1 cellular context compared by ENCODE assay signal in the genomic region with DNA sequence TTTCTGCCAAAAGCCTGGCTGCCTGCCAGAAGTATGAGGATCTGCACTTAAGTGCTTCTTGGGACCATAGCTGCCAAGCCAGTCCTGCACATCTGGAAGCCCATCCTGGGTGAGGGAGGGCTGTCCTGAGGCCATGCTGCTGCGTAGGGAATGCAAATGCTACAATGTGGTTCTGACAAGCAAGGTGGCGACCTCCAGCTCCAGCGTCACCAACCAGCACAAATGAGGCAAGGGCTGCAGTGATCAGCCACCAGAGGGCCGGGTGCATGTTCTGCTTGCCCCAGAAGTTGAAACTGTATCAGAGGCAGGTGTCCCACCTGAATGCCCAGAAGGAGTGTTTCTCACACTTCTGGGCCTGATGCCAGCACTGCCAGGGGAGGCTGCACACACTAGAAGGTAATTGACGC.
TF ChIP-seq lines count a peak whose summit lies in the region.

No MANE protein-coding gene starts in this region.

TF ChIP-seq in K562, 482 proteins besides CTCF, POLR2A, EP300 and RAD21 (continued from another document):
- TF ChIP-seq CREM (IDR thresholded peaks at IDR 0.05; ENCODE audit: low read depth) (peak; percentile 71), MYC (IDR thresholded peaks at IDR 0.05; ENCODE audit: low read depth, low read length) (no peak), MYC (CRISPR knock-in tag; IDR thresholded peaks at IDR 0.05; ENCODE audit: borderline replicate concordance, low read depth) (no peak), NRF1 (conservative IDR thresholded peaks at IDR 0.05 in 1 of 2, IDR thresholded peaks at IDR 0.05 in 1 of 2) (0 out of 4 replicates have a peak, but pooled peaks of 1 of the 2 experiments have one; percentile 36), GATAD2A (IDR thresholded peaks at IDR 0.05) (no peak), MXI1 (IDR thresholded peaks at IDR 0.05; ENCODE audit: low read depth, low read length) (no peak), ZNF146 (CRISPR knock-in tag; IDR thresholded peaks at IDR 0.05; ENCODE audit: unreplicated experiment) (no peak), GATA2 (CRISPR knock-in tag; IDR thresholded peaks at IDR 0.05) (no peak), XRCC4 (IDR thresholded peaks at IDR 0.05; ENCODE audit: extremely low read depth, insufficient read depth, insufficient read length) (no peak), HDAC8 (tag; IDR thresholded peaks at IDR 0.05) (no peak), KAT7 (CRISPR knock-in tag; IDR thresholded peaks at IDR 0.05; ENCODE audit: borderline replicate concordance) (no peak), KLF6 (CRISPR knock-in tag; IDR thresholded peaks at IDR 0.05; ENCODE audit: borderline replicate concordance) (no peak), SMC3 (conservative IDR thresholded peaks at IDR 0.05; ENCODE audit: insufficient read depth, low read depth, low read length) (peak; percentile 49; the same call in 1 of the 2 replicates), NONO (IDR thresholded peaks at IDR 0.05; ENCODE audit: low read depth in 2 of 2, low read length in 1 of 2) (no peak), CEBPB (tag; IDR thresholded peaks at IDR 0.05) (no peak), BRD4 (IDR thresholded peaks at IDR 0.05) (no peak), POLR3G (IDR thresholded peaks at IDR 0.05; ENCODE audit: extremely low read depth, insufficient read length, insufficient replicate concordance) (no peak)
- TF ChIP-seq, protein P1, sequence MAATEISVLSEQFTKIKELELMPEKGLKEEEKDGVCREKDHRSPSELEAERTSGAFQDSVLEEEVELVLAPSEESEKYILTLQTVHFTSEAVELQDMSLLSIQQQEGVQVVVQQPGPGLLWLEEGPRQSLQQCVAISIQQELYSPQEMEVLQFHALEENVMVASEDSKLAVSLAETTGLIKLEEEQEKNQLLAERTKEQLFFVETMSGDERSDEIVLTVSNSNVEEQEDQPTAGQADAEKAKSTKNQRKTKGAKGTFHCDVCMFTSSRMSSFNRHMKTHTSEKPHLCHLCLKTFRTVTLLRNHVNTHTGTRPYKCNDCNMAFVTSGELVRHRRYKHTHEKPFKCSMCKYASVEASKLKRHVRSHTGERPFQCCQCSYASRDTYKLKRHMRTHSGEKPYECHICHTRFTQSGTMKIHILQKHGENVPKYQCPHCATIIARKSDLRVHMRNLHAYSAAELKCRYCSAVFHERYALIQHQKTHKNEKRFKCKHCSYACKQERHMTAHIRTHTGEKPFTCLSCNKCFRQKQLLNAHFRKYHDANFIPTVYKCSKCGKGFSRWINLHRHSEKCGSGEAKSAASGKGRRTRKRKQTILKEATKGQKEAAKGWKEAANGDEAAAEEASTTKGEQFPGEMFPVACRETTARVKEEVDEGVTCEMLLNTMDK (IDR thresholded peaks at IDR 0.05; ENCODE audit: borderline replicate concordance, insufficient read depth, low read depth, low read length, poor library complexity, severe bottlenecking) = peak; percentile 71
